In genomic region chrX:283115-283845, GRCh38 we compare ENCODE assay signal across 8 cellular contexts. TPM values are rescaled to one million over a fixed set of nuclear protein-coding genes. Genes with fewer than 3 reads are reported as not detected.
A peak's percentile ranks its signal among the peaks of the same experiment; 100 is the strongest.
DNase-seq lines count a peak whose midpoint lies in the region; ATAC-seq, FAIRE-seq and TF ChIP-seq lines count a peak whose summit lies in the region.

No MANE protein-coding gene starts in this region.

- ATAC-seq in GM21619 (IDR thresholded peaks at IDR 0.05; ENCODE audit: unreplicated experiment) = peak; percentile 99
- ATAC-seq in pancreas = peak; percentile 98 to 99 (median 99)

- no peak for FAIRE-seq in pancreas (lab: Jason Lieb, UNC)

- 1 to 3% methylated on average over 42 to 45 of the region's 45 CpGs for WGBS in pancreas, 2 donors
- 1% methylated on average over 19 to 33 of the region's 45 CpGs for WGBS in transverse colon (ENCODE audit: low coverage in 1 of 2), 2 donors

- H3K27ac ChIP-seq in pancreas = peak overlapping the region in 1 of 4 donors; percentile 34
- peak overlapping the region; percentile 70 to 81 (median 78) for H3K27ac ChIP-seq in transverse colon

- no peaks in the 10 kb centered on the region for H3K27me3 ChIP-seq in pancreas
- no peaks in the 10 kb centered on the region for H3K27me3 ChIP-seq in transverse colon

- in situ Hi-C loops in Caki2 (cut with HindIII; ENCODE audit: low pct_unique_long_range_greater_than_20kb, low sequenced_read_pairs) = no loop called here
- in situ Hi-C loops in transverse colon (cut with MboI; ENCODE audit: low pct_ligation_motif_present in 1 of 4, low pct_unique_long_range_greater_than_20kb in 1 of 4, low sequenced_read_pairs in 3 of 4) = no loop called here

- TF ChIP-seq POLR2A in transverse colon (IDR thresholded peaks at IDR 0.05) = no peak

- TF ChIP-seq CTCF in pancreas (IDR thresholded peaks at IDR 0.05) (no peak), transverse colon (IDR thresholded peaks at IDR 0.05) (no peak)

- DNase-seq in Caki2 (ENCODE audit: low read depth) (peak; percentile 68), LHCN-M2 (ENCODE audit: low read depth) (peak; percentile 84), activated T-helper 1 cell treated with Interleukin-2 at 50 U/mL for 16 hours (ENCODE audit: low read depth) (peak; percentile 74), germinal center (ENCODE audit: low spot score) (peak; percentile 93), pancreas (peak; percentile 85 to 93 (median 88)), transverse colon (peak; percentile 92), NCI-H748 treated with DMSO at 0.1 percent for 48 hours (lab: John Stamatoyannopoulos, UW) (no peak)

- intact Hi-C loops in pancreas (cut with DNase I) = no loop called here
- intact Hi-C loops in transverse colon (cut with DNase I; ENCODE audit: low total_unique reads) = no loop called here

- H3K4me3 ChIP-seq in pancreas (peak overlapping the region; percentile 20 to 54 (median 31)), transverse colon (peak overlapping the region; percentile 25 to 60 (median 44))

- H3K9me3 ChIP-seq in pancreas (no peaks in the 10 kb centered on the region), transverse colon (no peaks in the 10 kb centered on the region)

- H3K36me3 ChIP-seq in pancreas = no peaks in the 10 kb centered on the region
- peaks cover 0 to under 1% (median 0%) of the 10 kb centered on the region in 4 donors for H3K36me3 ChIP-seq in transverse colon

- TF ChIP-seq EP300 in transverse colon (IDR thresholded peaks at IDR 0.05; ENCODE audit: low read depth) = no peak

- no peaks in the 10 kb centered on the region for H3K4me1 ChIP-seq in pancreas
- H3K4me1 ChIP-seq in transverse colon = peaks cover 0 to 23% (median 5%) of the 10 kb centered on the region in 4 donors

RNA-seq across cellular contexts. Expression of gene PLCXD1, which starts 2.1 kb away (rescaled TPM):
- 1.9 and 2.0 TPM in 2 replicates for total RNA-seq in Caki2 (2014; rRNA removed; shearing (Covaris generic); ENCODE audit: low replicate concordance)
- total RNA-seq in LHCN-M2 (2014; rRNA removed) (14.0 and 14.3 TPM in 2 replicates), pancreas (1 to 10 TPM; 3.5 to 6.6 (median 5.7) TPM), transverse colon (10 to 100 TPM in 3 of 4 donors, 1 to 10 TPM in 1; 3.8 to 21.3 (median 13.8) TPM)
- polyA plus RNA-seq in LHCN-M2 (2012) = 9.0 TPM
- 10 to 100 TPM in 1 of 2 donors, 1 to 10 TPM in 1; 7.9 to 17.8 TPM for polyA plus RNA-seq in pancreas

RNA-seq across cellular contexts. Expression of gene GTPBP6, which starts 35.3 kb away (rescaled TPM):
- total RNA-seq in Caki2 (2014; rRNA removed; shearing (Covaris generic); ENCODE audit: low replicate concordance) = 32.1 and 37.2 TPM in 2 replicates
- 59.2 and 65.1 TPM in 2 replicates for total RNA-seq in LHCN-M2 (2014; rRNA removed)
- 51.6 TPM for polyA plus RNA-seq in LHCN-M2 (2012)
- 10 to 100 TPM; 20.3 to 40.5 (median 29.7) TPM for total RNA-seq in pancreas
- 10 to 100 TPM; 43.0 to 57.8 TPM for polyA plus RNA-seq in pancreas
- total RNA-seq in transverse colon = 10 to 100 TPM; 30.6 to 60.2 (median 36.0) TPM
